ENCODE assay signal across 8 cellular contexts in the genomic region with DNA sequence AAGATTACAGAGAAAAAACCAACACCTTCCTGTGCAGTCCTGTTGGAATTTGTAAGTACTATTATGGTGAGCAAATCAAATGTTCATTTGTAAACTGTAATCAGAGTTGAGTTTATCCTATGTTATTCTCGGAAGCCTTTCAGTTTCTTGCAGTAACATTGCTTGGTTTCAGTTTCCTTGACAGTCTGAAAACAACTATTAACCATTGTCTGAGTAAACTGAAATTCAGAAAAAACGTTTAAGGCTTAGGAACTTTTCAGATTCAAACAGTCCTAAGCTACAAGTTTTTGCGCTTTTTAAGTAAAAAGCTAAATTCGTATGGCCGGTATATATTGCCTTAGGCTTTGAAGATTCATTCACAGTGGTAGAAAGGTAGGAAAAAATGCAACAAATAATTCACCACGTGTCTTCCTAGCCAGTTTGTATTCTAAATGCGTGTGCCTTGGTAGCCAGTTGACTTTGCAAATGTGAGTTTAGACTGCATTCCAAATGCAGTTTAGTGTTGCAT. TPM values are rescaled to one million over a fixed set of nuclear protein-coding genes. Genes with fewer than 3 reads are reported as not detected.
DNase-seq lines count a peak whose midpoint lies in the region; ATAC-seq, FAIRE-seq and TF ChIP-seq lines count a peak whose summit lies in the region.

No MANE protein-coding gene starts in this region.

- H3K4me3 Mint-ChIP-seq in MCF 10A (ENCODE audit: unreplicated experiment): peak overlapping the region; percentile 97

- H3K4me3 ChIP-seq in KMS-11 (IDR thresholded peaks at IDR 0.05; ENCODE audit: insufficient read depth, low read depth, low read length) (peak overlapping the region; percentile 42), lower lobe of right lung (peak overlapping the region; percentile 86), upper lobe of left lung (peak overlapping the region; percentile 16 to 79 (median 62))

- H3K4me1 ChIP-seq in KMS-11 (ENCODE audit: low read depth, poor library complexity, severe bottlenecking): peaks cover 40% of the 10 kb centered on the region
- H3K4me1 ChIP-seq in lower lobe of right lung: peaks cover 59% of the 10 kb centered on the region
- H3K4me1 ChIP-seq in upper lobe of left lung: peaks cover 44 to 72% (median 57%) of the 10 kb centered on the region in 4 donors

- H3K27ac ChIP-seq in KMS-11: peak overlapping the region; percentile 99
- peak overlapping the region; percentile 57 for H3K27ac ChIP-seq in lower lobe of right lung
- peak overlapping the region; percentile 6 to 100 (median 98) for H3K27ac ChIP-seq in upper lobe of left lung

- CTCF ChIA-PET in MCF 10A (lab: Yijun Ruan, JAX): interaction anchor here (0.6 to 1.5 kb wide), 5 partner anchors 43 to 266 kb away, joined by 3 to 11 read pairs (median 3); no protein-coding TSS in a partner anchor

- WGBS in upper lobe of left lung, 2 donors: 3 to 4% methylated on average over 7 of the region's 7 CpGs

- TF ChIP-seq EP300 in upper lobe of left lung (IDR thresholded peaks at IDR 0.05): no peak

- H3K36me3 ChIP-seq in KMS-11 (ENCODE audit: insufficient read depth) (peaks cover 15% of the 10 kb centered on the region), lower lobe of right lung (no peaks in the 10 kb centered on the region), upper lobe of left lung (no peaks in the 10 kb centered on the region)

- DNase-seq in Caki2 (ENCODE audit: low read depth): peak; percentile 48
- peak; percentile 36 for DNase-seq in MCF 10A (ENCODE audit: unreplicated experiment)
- DNase-seq in lower lobe of right lung: no peak
- no peak for DNase-seq in upper lobe of left lung
- no peak for DNase-seq in GM12891 (ENCODE audit: insufficient read length, low spot score)
- DNase-seq in epidermal melanocyte (ENCODE audit: insufficient read length, low spot score): no peak
- no peak for DNase-seq in HPDE6-E6E7 (ENCODE audit: extremely low spot score)

- H2AFZ ChIP-seq in KMS-11 (ENCODE audit: low read depth): no peak overlapping the region

- intact Hi-C loops in MCF 10A (cut with micrococcal nuclease): no loop called here
- intact Hi-C loops in lower lobe of right lung (cut with DNase I): no loop called here

- no peak for TF ChIP-seq POLR2A in upper lobe of left lung (IDR thresholded peaks at IDR 0.05)
- TF ChIP-seq POLR2A in GM12891 (IDR thresholded peaks at IDR 0.05; ENCODE audit: low read depth, low read length): no peak

- in situ Hi-C loops in Caki2 (cut with HindIII; ENCODE audit: low pct_unique_long_range_greater_than_20kb, low sequenced_read_pairs): no loop called here

- H3K27ac Mint-ChIP-seq in MCF 10A (ENCODE audit: low read depth, unreplicated experiment): peak overlapping the region; percentile 99

- peaks cover 76% of the 10 kb centered on the region for H3K79me2 ChIP-seq in KMS-11 (ENCODE audit: insufficient read depth, low read depth)

- no peaks in the 10 kb centered on the region for H3K27me3 Mint-ChIP-seq in MCF 10A (ENCODE audit: insufficient read depth, unreplicated experiment)

- peaks cover 42% of the 10 kb centered on the region for H4K20me1 ChIP-seq in KMS-11 (ENCODE audit: insufficient read depth)

- H3K27me3 ChIP-seq in KMS-11 (ENCODE audit: insufficient read depth, low read depth) (no peaks in the 10 kb centered on the region), lower lobe of right lung (ENCODE audit: low read depth) (no peaks in the 10 kb centered on the region), upper lobe of left lung (no peaks in the 10 kb centered on the region)

- no peaks in the 10 kb centered on the region for H3K9me3 Mint-ChIP-seq in MCF 10A (ENCODE audit: unreplicated experiment)

- peak overlapping the region; percentile 99 for H3K9ac ChIP-seq in KMS-11

- BruUV-seq in MCF 10A (replicated peaks; lab: Mats Ljungman, UMichigan): no TSS peak

- TF ChIP-seq CTCF in KMS-11 (conservative IDR thresholded peaks at IDR 0.05; ENCODE audit: low read depth, low read length) (no peak), MCF 10A (IDR thresholded peaks at IDR 0.05; ENCODE audit: unreplicated experiment) (no peak), lower lobe of right lung (IDR thresholded peaks at IDR 0.05) (no peak), upper lobe of left lung (IDR thresholded peaks at IDR 0.05) (no peak)

- H3K4me2 ChIP-seq in KMS-11: peak overlapping the region; percentile 72

- no peak for ATAC-seq in lower lobe of right lung
- ATAC-seq in upper lobe of left lung (ENCODE audit: low FRiP score in 2 of 2): no peak

- H3K36me3 Mint-ChIP-seq in MCF 10A (ENCODE audit: insufficient read depth, unreplicated experiment): peaks cover 74% of the 10 kb centered on the region

- no peaks in the 10 kb centered on the region for H3K9me3 ChIP-seq in lower lobe of right lung
- no peaks in the 10 kb centered on the region for H3K9me3 ChIP-seq in upper lobe of left lung

- POLR2A ChIA-PET in MCF 10A (lab: Yijun Ruan, JAX): interaction anchor here (0.9 to 3.9 kb wide), 10 partner anchors 11 to 1944 kb away, joined by 3 to 43 read pairs (median 5); partner anchors contain the start of gene SETD9

- FAIRE-seq in GM12891 (lab: Jason Lieb, UNC): no peak

- H3K4me1 Mint-ChIP-seq in MCF 10A (ENCODE audit: insufficient read depth, unreplicated experiment): peaks cover 26% of the 10 kb centered on the region

TF ChIP-seq in GM12891, 5 proteins besides CTCF, POLR2A, EP300 and RAD21:
- TF ChIP-seq PAX5 (IDR thresholded peaks at IDR 0.05; ENCODE audit: insufficient read depth, low read length, severe bottlenecking): no peak
- TF ChIP-seq POLR2AphosphoS5 (IDR thresholded peaks at IDR 0.05; ENCODE audit: low read depth, low read length): no peak
- TF ChIP-seq POU2F2 (IDR thresholded peaks at IDR 0.05; ENCODE audit: low read depth, low read length): no peak
- TF ChIP-seq TAF1 (IDR thresholded peaks at IDR 0.05; ENCODE audit: low read depth, low read length): no peak
- no peak for TF ChIP-seq SPI1 (IDR thresholded peaks at IDR 0.05; ENCODE audit: low read depth, low read length)

RNA-seq across cellular contexts. Expression of gene GPBP1, which starts 2.5 kb away (rescaled TPM):
- total RNA-seq in Caki2 (2014; rRNA removed; shearing (Covaris generic); ENCODE audit: low replicate concordance): 42.8 and 55.1 TPM in 2 replicates
- total RNA-seq in MCF 10A (2022) (63.6 and 66.5 TPM in 2 replicates), lower lobe of right lung (70.6 TPM), upper lobe of left lung (100 to 1,000 TPM in 2 of 6 donors, 10 to 100 TPM in 4; 50.0 to 131 (median 55.3) TPM)
- polyA plus RNA-seq in GM12891 (2012; ENCODE audit: low read depth, missing spikeins): 31.2 TPM

Comparison
In these comparisons a context has a peak if more than half of its experiments do, and no peak if none do; other contexts are left out.
1. DNase-seq: peak in Caki2 (single experiment) and MCF 10A (single experiment); none in lower lobe of right lung (single experiment), upper lobe of left lung (0 of 2), GM12891 (single experiment), epidermal melanocyte (single experiment) and HPDE6-E6E7 (single experiment).
2. Peak in every context shown above with its lines, with median percentiles within 50 percentile points of each other: H3K27ac ChIP-seq and H3K4me3 ChIP-seq.